Comparison of ENCODE assay signal across 12 cellular contexts in the genomic region with DNA sequence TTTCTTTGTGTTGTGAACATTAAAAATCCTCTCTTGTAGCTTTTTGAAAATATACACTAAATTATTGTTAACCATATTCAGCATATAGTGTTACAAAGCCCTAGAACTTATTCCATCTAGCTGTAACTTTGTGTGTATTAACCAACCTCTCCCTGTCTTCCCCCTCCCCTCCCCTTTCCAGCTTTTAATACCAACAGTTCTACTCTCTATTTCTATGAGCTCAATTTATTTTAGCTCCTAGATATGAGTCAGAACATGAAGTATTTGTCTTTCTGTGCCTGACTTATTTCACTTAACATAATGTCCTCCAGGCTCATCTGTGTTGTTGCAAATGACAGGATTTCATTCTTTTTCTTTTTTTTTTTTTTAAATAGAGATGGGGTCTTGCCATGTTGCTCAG.
"Had no signal": no experiment of that assay in that cellular context is flagged by ENCODE, and none has a peak within 500 bp of the region (broad histone marks: within the 10 kb centered on the region; RNA-seq: fewer than 3 reads in every experiment).

No MANE protein-coding gene starts in this region.

- ATAC-seq: foreskin keratinocyte, left cardiac atrium had no signal

- H3K4me3 Mint-ChIP-seq: activated naive CD4-positive, alpha-beta T cell treated with anti-CD3 and anti-CD28 coated beads, Interleukin-2, amount 10 ng/mL, durations not matched to agents 7 days and 5 days; activated T-cell treated with anti-CD3 and anti-CD28 coated beads, Interleukin-2, amount 50 U/mL, for 24 hours had no signal

- H3K27me3 Mint-ChIP-seq: activated naive CD4-positive, alpha-beta T cell treated with anti-CD3 and anti-CD28 coated beads, Interleukin-2, amount 10 ng/mL, durations not matched to agents 7 days and 5 days; activated T-cell treated with anti-CD3 and anti-CD28 coated beads, Interleukin-2, amount 50 U/mL, for 24 hours had no signal

- H3K9me3 Mint-ChIP-seq: activated naive CD4-positive, alpha-beta T cell treated with anti-CD3 and anti-CD28 coated beads, Interleukin-2, amount 10 ng/mL, durations not matched to agents 7 days and 5 days; activated T-cell treated with anti-CD3 and anti-CD28 coated beads, Interleukin-2, amount 50 U/mL, for 24 hours had no signal

- DNase-seq: activated CD4-positive, alpha-beta T cell treated with anti-CD3 and anti-CD28 coated beads, Interleukin-2, amount 50 U/mL, for 48 hours; activated naive CD4-positive, alpha-beta T cell treated with anti-CD3 and anti-CD28 coated beads, Interleukin-2, amount 10 ng/mL, durations not matched to agents 7 days and 5 days; activated T-cell treated with anti-CD3 and anti-CD28 coated beads, Interleukin-2, amount 50 U/mL, for 24 hours; dorsolateral prefrontal cortex; foreskin keratinocyte; left cardiac atrium; pancreas; stimulated activated CD4-positive, alpha-beta T cell treated with anti-CD3 and anti-CD28 coated beads, Interleukin-12 subunit alpha, Interleukin-12 subunit beta, amount 100 ng/mL, for 4 hours; stimulated activated CD4-positive, alpha-beta T cell treated with anti-CD3 and anti-CD28 coated beads, Interleukin-2, amount 100 ng/mL, for 24 hours; thyroid gland; uterus; WERI-Rb-1 had no signal
